Comparison of ENCODE assay signal across 8 cellular contexts in the genomic region with DNA sequence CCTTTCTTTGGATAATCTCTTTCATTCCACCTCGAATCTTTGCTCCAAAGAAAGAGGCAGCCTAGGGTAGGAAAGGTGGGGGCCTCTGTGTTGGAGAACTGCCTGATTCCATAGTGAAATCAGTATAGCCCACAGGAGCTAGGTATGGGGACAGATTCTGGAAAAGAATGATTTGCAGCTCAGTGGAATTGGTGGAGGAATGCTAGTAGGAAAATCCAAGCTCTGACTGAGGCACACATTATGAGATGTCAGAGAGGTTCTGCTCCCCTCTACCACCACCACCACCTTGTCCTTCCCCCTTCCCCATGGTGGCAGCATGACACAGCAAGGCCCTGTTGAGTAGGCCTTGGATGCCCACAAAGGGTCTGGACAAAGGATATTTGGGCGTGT. TPM values are rescaled to one million over a fixed set of nuclear protein-coding genes. Genes with fewer than 3 reads are reported as not detected.
DNase-seq lines count a peak whose midpoint lies in the region; ATAC-seq, FAIRE-seq and TF ChIP-seq lines count a peak whose summit lies in the region.

No MANE protein-coding gene starts in this region.

- H3K56ac ChIP-seq in H9 (ENCODE audit: insufficient read length, low read depth, low read length) = no peak overlapping the region

- H2BK5ac ChIP-seq in H9 (ENCODE audit: insufficient read length, low read length) = no peak overlapping the region

- H4K5ac ChIP-seq in H9 (ENCODE audit: insufficient read length, low read depth, low read length) = no peak overlapping the region

- H3K9ac ChIP-seq in H9 (ENCODE audit: extremely low read depth, insufficient read length, low read length) (no peak overlapping the region), keratinocyte (ENCODE audit: control insufficient read depth, extremely low read depth, insufficient read depth, low read length) (peak overlapping the region; percentile 94)

- peak overlapping the region; percentile 86 for H3K4me2 ChIP-seq in H9 (ENCODE audit: insufficient read depth, insufficient read length, low read length)
- peak overlapping the region; percentile 100 for H3K4me2 ChIP-seq in keratinocyte (ENCODE audit: control insufficient read depth, extremely low read depth, insufficient read depth, low read depth, low read length)

- peaks cover 33% of the 10 kb centered on the region; the same call in 1 of the 2 replicates for H3K79me2 ChIP-seq in H9 (ENCODE audit: insufficient read depth, low read length)
- H3K79me2 ChIP-seq in keratinocyte (ENCODE audit: control insufficient read depth, insufficient read depth, low read length) = peaks cover 51% of the 10 kb centered on the region

- H3K36me3 ChIP-seq in WERI-Rb-1 (peaks cover 55% of the 10 kb centered on the region), keratinocyte (ENCODE audit: control insufficient read depth in 2 of 2, extremely low read depth in 1 of 2, insufficient read depth in 2 of 2, low read length in 2 of 2) (peaks cover 11 to 20% of the 10 kb centered on the region in 2 experiments), upper lobe of left lung (peaks cover 0 to 11% (median 0%) of the 10 kb centered on the region in 4 donors)

- H3K14ac ChIP-seq in H9 (ENCODE audit: insufficient read depth, low read length) = no peak overlapping the region

- peaks cover 11% of the 10 kb centered on the region for H3K79me1 ChIP-seq in H9 (ENCODE audit: insufficient read depth, low read depth, low read length, poor library complexity, severe bottlenecking)

- H3K4me1 ChIP-seq in H9 (ENCODE audit: insufficient read depth, low read length) (peaks cover 7% of the 10 kb centered on the region; the same call in 1 of the 2 replicates), keratinocyte (ENCODE audit: control insufficient read depth, extremely low read depth, insufficient read depth, low read length) (peaks cover 49% of the 10 kb centered on the region), upper lobe of left lung (peaks cover 21 to 36% (median 29%) of the 10 kb centered on the region in 4 donors)

- H2AFZ ChIP-seq in H9 (ENCODE audit: low read length) (no peak overlapping the region), keratinocyte (ENCODE audit: control insufficient read depth, low read length) (peak overlapping the region; percentile 5)

- peak overlapping the region; percentile 94 to 98 for H3K4me3 Mint-ChIP-seq in H9

- no peak overlapping the region for H3K23ac ChIP-seq in H9 (ENCODE audit: insufficient read length, low read depth, low read length)

- DNase-seq in Ammon's horn (ENCODE audit: low spot score) (peak; percentile 29), H9 (no peak), WERI-Rb-1 (peak; percentile 74), keratinocyte (ENCODE audit: low read depth, low spot score) (no peak), upper lobe of left lung (no peak), NOMO-1 treated with DMSO at 0.1 percent for 48 hours (lab: John Stamatoyannopoulos, UW; ENCODE audit: unreplicated experiment) (no peak), activated gamma-delta T cell treated with Interleukin-2 at 50 U/mL for 16 hours (no peak)

- no CpG with 5 or more reads among the region's 2 CpGs for WGBS in H9 (ENCODE audit: extremely low coverage, insufficient read length, low lambda C conversion rate)
- WGBS in upper lobe of left lung, 2 donors = 87 to 91% methylated on average over 2 of the region's 2 CpGs

- H3K27me3 ChIP-seq in H9 (ENCODE audit: insufficient read depth, low read length) (no peaks in the 10 kb centered on the region), WERI-Rb-1 (ENCODE audit: insufficient read depth, low read depth, severe bottlenecking) (no peaks in the 10 kb centered on the region), keratinocyte (ENCODE audit: control insufficient read depth, extremely low read depth, insufficient read depth, low read length) (no peaks in the 10 kb centered on the region), upper lobe of left lung (no peaks in the 10 kb centered on the region)

- no peak overlapping the region for H3T11ph ChIP-seq in H9 (ENCODE audit: low read length)

- H4K20me1 ChIP-seq in H9 (ENCODE audit: control insufficient read depth, insufficient read depth, insufficient read length) = no peaks in the 10 kb centered on the region
- H4K20me1 ChIP-seq in keratinocyte (ENCODE audit: control insufficient read depth, extremely low read depth, insufficient read depth, low read length) = peaks cover 20% of the 10 kb centered on the region

- peak overlapping the region; percentile 90 for H3K4me3 ChIP-seq in WERI-Rb-1 (ENCODE audit: low read depth, low read length)
- peak overlapping the region; percentile 95 to 100 (median 99) for H3K4me3 ChIP-seq in keratinocyte (ENCODE audit: control insufficient read depth in 2 of 3, extremely low read depth in 1 of 3, insufficient read depth in 2 of 3, low read depth in 1 of 3, low read length in 3 of 3)
- H3K4me3 ChIP-seq in upper lobe of left lung = no peak overlapping the region

- TF ChIP-seq CTCF in H9 (conservative IDR thresholded peaks at IDR 0.05) (no peak), WERI-Rb-1 (IDR thresholded peaks at IDR 0.05; ENCODE audit: low read depth, low read length) (no peak; the same call in 1 of the 2 replicates), keratinocyte (optimal IDR thresholded peaks at IDR 0.05 in 1 of 3, IDR thresholded peaks at IDR 0.05 in 1 of 3, conservative IDR thresholded peaks at IDR 0.05 in 1 of 3; ENCODE audit: extremely low read depth in 1 of 3, insufficient read depth in 2 of 3, low read length in 3 of 3) (no peak), upper lobe of left lung (IDR thresholded peaks at IDR 0.05) (no peak)

- H2BK120ac ChIP-seq in H9 (ENCODE audit: low read depth, low read length, poor library complexity, severe bottlenecking) = no peak overlapping the region

- no peak overlapping the region for H4K91ac ChIP-seq in H9 (ENCODE audit: insufficient read length, low read depth, low read length)

- H2BK15ac ChIP-seq in H9 (ENCODE audit: low read depth, low read length) = no peak overlapping the region

- no peak overlapping the region for H3K27ac ChIP-seq in H9 (ENCODE audit: insufficient read length, low read depth, low read length)
- H3K27ac ChIP-seq in WERI-Rb-1 = peak overlapping the region; percentile 79
- peak overlapping the region; percentile 94 for H3K27ac ChIP-seq in keratinocyte (ENCODE audit: control insufficient read depth, insufficient read depth, low read length)
- H3K27ac ChIP-seq in upper lobe of left lung = no peak overlapping the region

- H2BK12ac ChIP-seq in H9 (ENCODE audit: insufficient read length, low read depth, low read length) = no peak overlapping the region

- no peak for FAIRE-seq in keratinocyte (lab: Jason Lieb, UNC)

- no peak for TF ChIP-seq POLR2A in upper lobe of left lung (IDR thresholded peaks at IDR 0.05)

- H3K27me3 Mint-ChIP-seq in H9 (ENCODE audit: low read depth) = no peaks in the 10 kb centered on the region

- H3K9me3 Mint-ChIP-seq in H9 = no peaks in the 10 kb centered on the region

- peak overlapping the region; percentile 71 to 98 (median 96); a peak in 6 of 7 replicates for H3K27ac Mint-ChIP-seq in H9

- H3K36me3 Mint-ChIP-seq in H9 (ENCODE audit: insufficient read depth in 1 of 3, low read depth in 3 of 3) = peaks cover 16 to 34% (median 28%) of the 10 kb centered on the region in 3 experiments

- H3K4ac ChIP-seq in H9 (ENCODE audit: low read depth, low read length) = no peak overlapping the region

- H2AK5ac ChIP-seq in H9 (ENCODE audit: insufficient read length, low read length) = no peak overlapping the region

- ATAC-seq in upper lobe of left lung (ENCODE audit: low FRiP score in 2 of 2) = no peak
- ATAC-seq in GM21390 (IDR thresholded peaks at IDR 0.05; ENCODE audit: unreplicated experiment) = no peak

- no peak overlapping the region for H2BK20ac ChIP-seq in H9 (ENCODE audit: low read depth, low read length, poor library complexity, severe bottlenecking)

- H4K8ac ChIP-seq in H9 (replicated peaks; ENCODE audit: insufficient read length, low read depth, low read length) = no peak overlapping the region

- H3K18ac ChIP-seq in H9 (ENCODE audit: insufficient read length, low read depth, low read length) = no peak overlapping the region

- TF ChIP-seq EP300 in upper lobe of left lung (IDR thresholded peaks at IDR 0.05) = no peak

- H3K9me1 ChIP-seq in keratinocyte (ENCODE audit: control insufficient read depth, extremely low read depth, insufficient read depth, low read length) = peaks cover 13% of the 10 kb centered on the region

- peaks cover 46 to 53% of the 10 kb centered on the region in 2 experiments for H3K4me1 Mint-ChIP-seq in H9

- dilution Hi-C loops in keratinocyte (cut with MboI; ENCODE audit: extremely low pct_ligation_motif_present, low sequenced_read_pairs) = no loop called here

- H3K9me3 ChIP-seq in H9 (ENCODE audit: control insufficient read depth, low read depth, low read length) (no peaks in the 10 kb centered on the region), WERI-Rb-1 (ENCODE audit: severe bottlenecking) (no peaks in the 10 kb centered on the region), keratinocyte (ENCODE audit: control insufficient read depth, low read depth, low read length) (no peaks in the 10 kb centered on the region), upper lobe of left lung (no peaks in the 10 kb centered on the region)

- H3K23me2 ChIP-seq in H9 (ENCODE audit: insufficient read length, low read depth, low read length, poor library complexity, severe bottlenecking) = peaks cover 22% of the 10 kb centered on the region

RNA-seq across cellular contexts. Expression of gene MLLT11, which starts 0.8 kb away (rescaled TPM):
- total RNA-seq in H9 (2021) = 13.0 and 13.2 TPM in 2 replicates
- 8.8 to 16.4 TPM (median 10.8 TPM) in 3 replicates for polyA plus RNA-seq in keratinocyte
- polyA plus RNA-seq in keratinocyte (2011; ENCODE audit: low read depth) = 2.5 TPM
- polyA plus RNA-seq in keratinocyte (2011; cell fraction: cytosol; rRNA removed) = 13.3 and 18.1 TPM in 2 replicates
- polyA plus RNA-seq in keratinocyte (2011; cell fraction: nucleus; rRNA removed) = 9.2 and 11.2 TPM in 2 replicates
- 6.4 and 7.7 TPM in 2 replicates for polyA plus RNA-seq in keratinocyte (2012; ENCODE audit: low replicate concordance)
- polyA minus RNA-seq in keratinocyte = 3.6 to 7.1 TPM (median 4.4 TPM) in 3 replicates
- polyA minus RNA-seq in keratinocyte (2011; cell fraction: cytosol; rRNA and poly(A)+ RNA removed) = 5.2 TPM
- polyA minus RNA-seq in keratinocyte (2011; cell fraction: nucleus; rRNA and poly(A)+ RNA removed) = 1.7 and 3.3 TPM in 2 replicates
- total RNA-seq in upper lobe of left lung = 1 to 10 TPM in 4 of 6 donors, under 1 TPM in 2; 0.30 to 1.3 (median 1.1) TPM

RNA-seq across cellular contexts. Expression of gene CDC42SE1, which starts 1.6 kb away (rescaled TPM):
- total RNA-seq in H9 (2021) = 83.9 and 87.3 TPM in 2 replicates
- 127 to 151 TPM (median 138 TPM) in 3 replicates for polyA plus RNA-seq in keratinocyte
- polyA plus RNA-seq in keratinocyte (2011; ENCODE audit: low read depth) = 46.3 TPM
- polyA plus RNA-seq in keratinocyte (2011; cell fraction: cytosol; rRNA removed) = 85.3 and 114 TPM in 2 replicates
- 210 and 233 TPM in 2 replicates for polyA plus RNA-seq in keratinocyte (2011; cell fraction: nucleus; rRNA removed)
- polyA plus RNA-seq in keratinocyte (2012; ENCODE audit: low replicate concordance) = 95.9 and 137 TPM in 2 replicates
- 80.7 to 144 TPM (median 119 TPM) in 3 replicates for polyA minus RNA-seq in keratinocyte
- polyA minus RNA-seq in keratinocyte (2011; cell fraction: cytosol; rRNA and poly(A)+ RNA removed) = 98.6 TPM
- polyA minus RNA-seq in keratinocyte (2011; cell fraction: nucleus; rRNA and poly(A)+ RNA removed) = 51.4 and 81.9 TPM in 2 replicates
- 100 to 1,000 TPM in 1 of 6 donors, 10 to 100 TPM in 5; 66.9 to 131 (median 90.5) TPM for total RNA-seq in upper lobe of left lung

RNA-seq across cellular contexts. Expression of gene GABPB2, which starts 9.6 kb away (rescaled TPM):
- total RNA-seq in H9 (2021) = 3.8 and 4.1 TPM in 2 replicates
- 11.5 to 13.3 TPM (median 11.8 TPM) in 3 replicates for polyA plus RNA-seq in keratinocyte
- 8.4 TPM for polyA plus RNA-seq in keratinocyte (2011; ENCODE audit: low read depth)
- polyA plus RNA-seq in keratinocyte (2011; cell fraction: cytosol; rRNA removed) = 9.1 and 11.2 TPM in 2 replicates
- polyA plus RNA-seq in keratinocyte (2011; cell fraction: nucleus; rRNA removed) = 15.5 and 16.1 TPM in 2 replicates
- polyA plus RNA-seq in keratinocyte (2012; ENCODE audit: low replicate concordance) = 5.4 and 5.9 TPM in 2 replicates
- polyA minus RNA-seq in keratinocyte = 7.2 to 18.1 TPM (median 14.8 TPM) in 3 replicates
- 8.1 TPM for polyA minus RNA-seq in keratinocyte (2011; cell fraction: cytosol; rRNA and poly(A)+ RNA removed)
- polyA minus RNA-seq in keratinocyte (2011; cell fraction: nucleus; rRNA and poly(A)+ RNA removed) = 4.0 and 7.9 TPM in 2 replicates
- 10 to 100 TPM in 4 of 6 donors, 1 to 10 TPM in 2; 6.8 to 32.5 (median 13.0) TPM for total RNA-seq in upper lobe of left lung

RNA-seq across cellular contexts. Expression of gene C1orf56, which starts 13.5 kb away (rescaled TPM):
- total RNA-seq in H9 (2021) (3.6 and 4.8 TPM in 2 replicates), upper lobe of left lung (1 to 10 TPM; 2.6 to 9.4 (median 3.8) TPM)
- 0.26 to 0.40 TPM (median 0.39 TPM) in 3 replicates for polyA plus RNA-seq in keratinocyte
- polyA plus RNA-seq in keratinocyte (2011; ENCODE audit: low read depth) = 0.54 TPM
- 0.27 and 0.64 TPM in 2 replicates for polyA plus RNA-seq in keratinocyte (2011; cell fraction: cytosol; rRNA removed)
- 0.47 and 0.71 TPM in 2 replicates for polyA plus RNA-seq in keratinocyte (2011; cell fraction: nucleus; rRNA removed)
- polyA plus RNA-seq in keratinocyte (2012; ENCODE audit: low replicate concordance) = 1.2 and 3.7 TPM in 2 replicates
- 0.26 to 2.3 TPM in 2 of 3 replicates, not detected in the other for polyA minus RNA-seq in keratinocyte
- not detected for polyA minus RNA-seq in keratinocyte (2011; cell fraction: cytosol; rRNA and poly(A)+ RNA removed)
- 0.21 and 0.78 TPM in 2 replicates for polyA minus RNA-seq in keratinocyte (2011; cell fraction: nucleus; rRNA and poly(A)+ RNA removed)

RNA-seq across cellular contexts. Expression of gene BNIPL, which starts 24.6 kb away (rescaled TPM):
- total RNA-seq in H9 (2021) = 1.2 and 1.5 TPM in 2 replicates
- polyA plus RNA-seq in keratinocyte = 4.6 to 25.8 TPM (median 9.8 TPM) in 3 replicates
- polyA plus RNA-seq in keratinocyte (2011; ENCODE audit: low read depth) = 103 TPM
- 6.3 and 8.0 TPM in 2 replicates for polyA plus RNA-seq in keratinocyte (2011; cell fraction: cytosol; rRNA removed)
- 40.6 and 43.8 TPM in 2 replicates for polyA plus RNA-seq in keratinocyte (2011; cell fraction: nucleus; rRNA removed)
- polyA plus RNA-seq in keratinocyte (2012; ENCODE audit: low replicate concordance) = 2.4 and 66.3 TPM in 2 replicates
- polyA minus RNA-seq in keratinocyte = 2.5 to 16.6 TPM (median 6.5 TPM) in 3 replicates
- polyA minus RNA-seq in keratinocyte (2011; cell fraction: cytosol; rRNA and poly(A)+ RNA removed) = 5.0 TPM
- 7.5 and 9.9 TPM in 2 replicates for polyA minus RNA-seq in keratinocyte (2011; cell fraction: nucleus; rRNA and poly(A)+ RNA removed)
- total RNA-seq in upper lobe of left lung = 100 to 1,000 TPM in 1 of 6 donors, 10 to 100 TPM in 2, 1 to 10 TPM in 3; 2.3 to 213 (median 11.7) TPM

Comparison
In these comparisons a context has a peak if more than half of its experiments do, and no peak if none do; other contexts are left out.
1. DNase-seq: peak in Ammon's horn (single experiment) and WERI-Rb-1 (single experiment); none in H9 (single experiment), keratinocyte (single experiment), upper lobe of left lung (0 of 2), NOMO-1 treated with DMSO at 0.1 percent for 48 hours (single experiment) and activated gamma-delta T cell treated with Interleukin-2 at 50 U/mL for 16 hours (single experiment).
2. H3K27ac ChIP-seq: peak in WERI-Rb-1 (single experiment) and keratinocyte (single experiment); none in H9 (single experiment) and upper lobe of left lung (0 of 4).
3. H3K4me3 ChIP-seq: peak in WERI-Rb-1 (single experiment) and keratinocyte (3 of 3); none in upper lobe of left lung (0 of 4).